In the genomic region with DNA sequence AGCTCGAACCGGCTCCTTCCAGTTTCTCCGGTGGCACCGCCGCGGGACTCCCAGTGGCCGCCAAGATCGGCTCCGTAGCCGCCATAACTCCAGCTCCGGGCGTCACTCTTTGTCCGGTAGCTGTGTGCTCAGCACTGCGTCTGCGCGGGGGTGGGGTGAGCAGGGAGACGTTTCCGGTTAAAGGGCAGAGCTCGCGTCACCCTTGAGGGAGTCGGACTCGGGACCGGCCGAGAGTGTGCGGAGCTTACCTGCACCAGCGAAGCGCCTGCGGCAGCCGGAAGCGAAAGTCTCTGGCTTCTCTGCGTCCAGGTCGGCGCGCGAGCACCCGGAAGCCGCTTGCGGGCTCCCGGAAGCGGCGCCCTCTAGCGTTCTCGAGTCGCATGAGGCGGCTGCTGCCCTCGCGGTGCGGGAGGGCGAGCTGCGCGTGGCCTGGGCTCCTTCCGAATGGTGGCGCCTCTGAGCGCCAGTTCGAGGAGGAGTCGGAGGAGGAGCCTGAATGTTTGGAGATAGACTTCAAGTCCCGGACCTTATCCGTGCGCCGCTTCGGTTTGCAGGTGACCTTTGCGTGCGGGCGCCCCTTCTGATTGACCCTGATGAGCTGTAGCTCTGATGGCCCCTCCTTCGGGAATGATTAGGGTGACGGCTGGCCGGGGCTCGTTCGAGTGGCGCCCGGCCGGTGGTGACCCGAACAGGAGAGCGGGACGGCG, we compare ENCODE assay signal across 1 cellular context.
TF ChIP-seq lines count a peak whose summit lies in the region.

A gene (minus strand): TSS at position 303 of the 707 bp plus-strand sequence. CDS start 218 bp downstream, at position 85.

TF ChIP-seq in GM12878, 131 proteins besides CTCF, POLR2A, EP300 and RAD21 (continued from another document and continues in another):
- TF ChIP-seq, protein P1, sequence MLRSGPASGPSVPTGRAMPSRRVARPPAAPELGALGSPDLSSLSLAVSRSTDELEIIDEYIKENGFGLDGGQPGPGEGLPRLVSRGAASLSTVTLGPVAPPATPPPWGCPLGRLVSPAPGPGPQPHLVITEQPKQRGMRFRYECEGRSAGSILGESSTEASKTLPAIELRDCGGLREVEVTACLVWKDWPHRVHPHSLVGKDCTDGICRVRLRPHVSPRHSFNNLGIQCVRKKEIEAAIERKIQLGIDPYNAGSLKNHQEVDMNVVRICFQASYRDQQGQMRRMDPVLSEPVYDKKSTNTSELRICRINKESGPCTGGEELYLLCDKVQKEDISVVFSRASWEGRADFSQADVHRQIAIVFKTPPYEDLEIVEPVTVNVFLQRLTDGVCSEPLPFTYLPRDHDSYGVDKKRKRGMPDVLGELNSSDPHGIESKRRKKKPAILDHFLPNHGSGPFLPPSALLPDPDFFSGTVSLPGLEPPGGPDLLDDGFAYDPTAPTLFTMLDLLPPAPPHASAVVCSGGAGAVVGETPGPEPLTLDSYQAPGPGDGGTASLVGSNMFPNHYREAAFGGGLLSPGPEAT (IDR thresholded peaks at IDR 0.05; ENCODE audit: low read depth) = peak; percentile 51
- TF ChIP-seq YBX1 (IDR thresholded peaks at IDR 0.05) = no peak
- TF ChIP-seq, protein P2, sequence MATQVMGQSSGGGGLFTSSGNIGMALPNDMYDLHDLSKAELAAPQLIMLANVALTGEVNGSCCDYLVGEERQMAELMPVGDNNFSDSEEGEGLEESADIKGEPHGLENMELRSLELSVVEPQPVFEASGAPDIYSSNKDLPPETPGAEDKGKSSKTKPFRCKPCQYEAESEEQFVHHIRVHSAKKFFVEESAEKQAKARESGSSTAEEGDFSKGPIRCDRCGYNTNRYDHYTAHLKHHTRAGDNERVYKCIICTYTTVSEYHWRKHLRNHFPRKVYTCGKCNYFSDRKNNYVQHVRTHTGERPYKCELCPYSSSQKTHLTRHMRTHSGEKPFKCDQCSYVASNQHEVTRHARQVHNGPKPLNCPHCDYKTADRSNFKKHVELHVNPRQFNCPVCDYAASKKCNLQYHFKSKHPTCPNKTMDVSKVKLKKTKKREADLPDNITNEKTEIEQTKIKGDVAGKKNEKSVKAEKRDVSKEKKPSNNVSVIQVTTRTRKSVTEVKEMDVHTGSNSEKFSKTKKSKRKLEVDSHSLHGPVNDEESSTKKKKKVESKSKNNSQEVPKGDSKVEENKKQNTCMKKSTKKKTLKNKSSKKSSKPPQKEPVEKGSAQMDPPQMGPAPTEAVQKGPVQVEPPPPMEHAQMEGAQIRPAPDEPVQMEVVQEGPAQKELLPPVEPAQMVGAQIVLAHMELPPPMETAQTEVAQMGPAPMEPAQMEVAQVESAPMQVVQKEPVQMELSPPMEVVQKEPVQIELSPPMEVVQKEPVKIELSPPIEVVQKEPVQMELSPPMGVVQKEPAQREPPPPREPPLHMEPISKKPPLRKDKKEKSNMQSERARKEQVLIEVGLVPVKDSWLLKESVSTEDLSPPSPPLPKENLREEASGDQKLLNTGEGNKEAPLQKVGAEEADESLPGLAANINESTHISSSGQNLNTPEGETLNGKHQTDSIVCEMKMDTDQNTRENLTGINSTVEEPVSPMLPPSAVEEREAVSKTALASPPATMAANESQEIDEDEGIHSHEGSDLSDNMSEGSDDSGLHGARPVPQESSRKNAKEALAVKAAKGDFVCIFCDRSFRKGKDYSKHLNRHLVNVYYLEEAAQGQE (IDR thresholded peaks at IDR 0.05; ENCODE audit: low read depth, low read length) = no peak
- TF ChIP-seq FOXK2 (IDR thresholded peaks at IDR 0.05) = peak; percentile 65
- TF ChIP-seq, protein P3, sequence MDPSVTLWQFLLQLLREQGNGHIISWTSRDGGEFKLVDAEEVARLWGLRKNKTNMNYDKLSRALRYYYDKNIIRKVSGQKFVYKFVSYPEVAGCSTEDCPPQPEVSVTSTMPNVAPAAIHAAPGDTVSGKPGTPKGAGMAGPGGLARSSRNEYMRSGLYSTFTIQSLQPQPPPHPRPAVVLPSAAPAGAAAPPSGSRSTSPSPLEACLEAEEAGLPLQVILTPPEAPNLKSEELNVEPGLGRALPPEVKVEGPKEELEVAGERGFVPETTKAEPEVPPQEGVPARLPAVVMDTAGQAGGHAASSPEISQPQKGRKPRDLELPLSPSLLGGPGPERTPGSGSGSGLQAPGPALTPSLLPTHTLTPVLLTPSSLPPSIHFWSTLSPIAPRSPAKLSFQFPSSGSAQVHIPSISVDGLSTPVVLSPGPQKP (IDR thresholded peaks at IDR 0.05; ENCODE audit: low read depth, low read length) = peak; percentile 92
- TF ChIP-seq NBN (IDR thresholded peaks at IDR 0.05) = peak; percentile 79
- no peak for TF ChIP-seq NFXL1 (IDR thresholded peaks at IDR 0.05; ENCODE audit: borderline replicate concordance)
- peak; percentile 21; the same call in 1 of the 2 replicates for TF ChIP-seq ZNF384 (IDR thresholded peaks at IDR 0.05; ENCODE audit: borderline replicate concordance, low read depth, low read length)
- 0 out of 2 replicates have a peak, but pooled peaks have one; percentile 50 for TF ChIP-seq ZBED1 (IDR thresholded peaks at IDR 0.05; ENCODE audit: borderline replicate concordance)
- peak; percentile 90 for TF ChIP-seq SMAD5 (IDR thresholded peaks at IDR 0.05; ENCODE audit: low read depth)
- no peak for TF ChIP-seq TCF7 (IDR thresholded peaks at IDR 0.05; ENCODE audit: borderline replicate concordance)
- no peak for TF ChIP-seq FOS (IDR thresholded peaks at IDR 0.05; ENCODE audit: borderline replicate concordance, extremely low read depth, insufficient read length)
- TF ChIP-seq, protein P4, sequence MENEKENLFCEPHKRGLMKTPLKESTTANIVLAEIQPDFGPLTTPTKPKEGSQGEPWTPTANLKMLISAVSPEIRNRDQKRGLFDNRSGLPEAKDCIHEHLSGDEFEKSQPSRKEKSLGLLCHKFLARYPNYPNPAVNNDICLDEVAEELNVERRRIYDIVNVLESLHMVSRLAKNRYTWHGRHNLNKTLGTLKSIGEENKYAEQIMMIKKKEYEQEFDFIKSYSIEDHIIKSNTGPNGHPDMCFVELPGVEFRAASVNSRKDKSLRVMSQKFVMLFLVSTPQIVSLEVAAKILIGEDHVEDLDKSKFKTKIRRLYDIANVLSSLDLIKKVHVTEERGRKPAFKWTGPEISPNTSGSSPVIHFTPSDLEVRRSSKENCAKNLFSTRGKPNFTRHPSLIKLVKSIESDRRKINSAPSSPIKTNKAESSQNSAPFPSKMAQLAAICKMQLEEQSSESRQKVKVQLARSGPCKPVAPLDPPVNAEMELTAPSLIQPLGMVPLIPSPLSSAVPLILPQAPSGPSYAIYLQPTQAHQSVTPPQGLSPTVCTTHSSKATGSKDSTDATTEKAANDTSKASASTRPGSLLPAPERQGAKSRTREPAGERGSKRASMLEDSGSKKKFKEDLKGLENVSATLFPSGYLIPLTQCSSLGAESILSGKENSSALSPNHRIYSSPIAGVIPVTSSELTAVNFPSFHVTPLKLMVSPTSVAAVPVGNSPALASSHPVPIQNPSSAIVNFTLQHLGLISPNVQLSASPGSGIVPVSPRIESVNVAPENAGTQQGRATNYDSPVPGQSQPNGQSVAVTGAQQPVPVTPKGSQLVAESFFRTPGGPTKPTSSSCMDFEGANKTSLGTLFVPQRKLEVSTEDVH (IDR thresholded peaks at IDR 0.05; ENCODE audit: low read depth, partially characterized antibody) = peak; percentile 69
- TF ChIP-seq HDGF (IDR thresholded peaks at IDR 0.05) = no peak; the same call in 1 of the 2 replicates
- peak; percentile 82 for TF ChIP-seq NRF1 (conservative IDR thresholded peaks at IDR 0.05; ENCODE audit: low read depth, low read length)
- TF ChIP-seq SREBF2 (IDR thresholded peaks at IDR 0.05; ENCODE audit: low read length) = peak; percentile 64; the same call in 1 of the 2 replicates
- TF ChIP-seq, protein P5, sequence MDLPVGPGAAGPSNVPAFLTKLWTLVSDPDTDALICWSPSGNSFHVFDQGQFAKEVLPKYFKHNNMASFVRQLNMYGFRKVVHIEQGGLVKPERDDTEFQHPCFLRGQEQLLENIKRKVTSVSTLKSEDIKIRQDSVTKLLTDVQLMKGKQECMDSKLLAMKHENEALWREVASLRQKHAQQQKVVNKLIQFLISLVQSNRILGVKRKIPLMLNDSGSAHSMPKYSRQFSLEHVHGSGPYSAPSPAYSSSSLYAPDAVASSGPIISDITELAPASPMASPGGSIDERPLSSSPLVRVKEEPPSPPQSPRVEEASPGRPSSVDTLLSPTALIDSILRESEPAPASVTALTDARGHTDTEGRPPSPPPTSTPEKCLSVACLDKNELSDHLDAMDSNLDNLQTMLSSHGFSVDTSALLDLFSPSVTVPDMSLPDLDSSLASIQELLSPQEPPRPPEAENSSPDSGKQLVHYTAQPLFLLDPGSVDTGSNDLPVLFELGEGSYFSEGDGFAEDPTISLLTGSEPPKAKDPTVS (IDR thresholded peaks at IDR 0.05; ENCODE audit: low read depth, low read length) = peak; percentile 16; the same call in 1 of the 2 replicates
- TF ChIP-seq SP1 (IDR thresholded peaks at IDR 0.05; ENCODE audit: low read depth, low read length) = peak; percentile 40
- peak; percentile 59 for TF ChIP-seq RCOR1 (conservative IDR thresholded peaks at IDR 0.05; ENCODE audit: low read depth, low read length)
- TF ChIP-seq, protein P6, sequence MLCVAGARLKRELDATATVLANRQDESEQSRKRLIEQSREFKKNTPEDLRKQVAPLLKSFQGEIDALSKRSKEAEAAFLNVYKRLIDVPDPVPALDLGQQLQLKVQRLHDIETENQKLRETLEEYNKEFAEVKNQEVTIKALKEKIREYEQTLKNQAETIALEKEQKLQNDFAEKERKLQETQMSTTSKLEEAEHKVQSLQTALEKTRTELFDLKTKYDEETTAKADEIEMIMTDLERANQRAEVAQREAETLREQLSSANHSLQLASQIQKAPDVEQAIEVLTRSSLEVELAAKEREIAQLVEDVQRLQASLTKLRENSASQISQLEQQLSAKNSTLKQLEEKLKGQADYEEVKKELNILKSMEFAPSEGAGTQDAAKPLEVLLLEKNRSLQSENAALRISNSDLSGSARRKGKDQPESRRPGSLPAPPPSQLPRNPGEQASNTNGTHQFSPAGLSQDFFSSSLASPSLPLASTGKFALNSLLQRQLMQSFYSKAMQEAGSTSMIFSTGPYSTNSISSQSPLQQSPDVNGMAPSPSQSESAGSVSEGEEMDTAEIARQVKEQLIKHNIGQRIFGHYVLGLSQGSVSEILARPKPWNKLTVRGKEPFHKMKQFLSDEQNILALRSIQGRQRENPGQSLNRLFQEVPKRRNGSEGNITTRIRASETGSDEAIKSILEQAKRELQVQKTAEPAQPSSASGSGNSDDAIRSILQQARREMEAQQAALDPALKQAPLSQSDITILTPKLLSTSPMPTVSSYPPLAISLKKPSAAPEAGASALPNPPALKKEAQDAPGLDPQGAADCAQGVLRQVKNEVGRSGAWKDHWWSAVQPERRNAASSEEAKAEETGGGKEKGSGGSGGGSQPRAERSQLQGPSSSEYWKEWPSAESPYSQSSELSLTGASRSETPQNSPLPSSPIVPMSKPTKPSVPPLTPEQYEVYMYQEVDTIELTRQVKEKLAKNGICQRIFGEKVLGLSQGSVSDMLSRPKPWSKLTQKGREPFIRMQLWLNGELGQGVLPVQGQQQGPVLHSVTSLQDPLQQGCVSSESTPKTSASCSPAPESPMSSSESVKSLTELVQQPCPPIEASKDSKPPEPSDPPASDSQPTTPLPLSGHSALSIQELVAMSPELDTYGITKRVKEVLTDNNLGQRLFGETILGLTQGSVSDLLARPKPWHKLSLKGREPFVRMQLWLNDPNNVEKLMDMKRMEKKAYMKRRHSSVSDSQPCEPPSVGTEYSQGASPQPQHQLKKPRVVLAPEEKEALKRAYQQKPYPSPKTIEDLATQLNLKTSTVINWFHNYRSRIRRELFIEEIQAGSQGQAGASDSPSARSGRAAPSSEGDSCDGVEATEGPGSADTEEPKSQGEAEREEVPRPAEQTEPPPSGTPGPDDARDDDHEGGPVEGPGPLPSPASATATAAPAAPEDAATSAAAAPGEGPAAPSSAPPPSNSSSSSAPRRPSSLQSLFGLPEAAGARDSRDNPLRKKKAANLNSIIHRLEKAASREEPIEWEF (IDR thresholded peaks at IDR 0.05; ENCODE audit: insufficient replicate concordance, low read depth, low read length) = no peak
- TF ChIP-seq CEBPB (IDR thresholded peaks at IDR 0.05; ENCODE audit: borderline replicate concordance in 1 of 2, low read depth in 2 of 2, low read length in 2 of 2) = no peak
- TF ChIP-seq RFX5 (IDR thresholded peaks at IDR 0.05; ENCODE audit: low read depth, low read length) = no peak; the same call in 1 of the 2 replicates
- TF ChIP-seq, protein P7, sequence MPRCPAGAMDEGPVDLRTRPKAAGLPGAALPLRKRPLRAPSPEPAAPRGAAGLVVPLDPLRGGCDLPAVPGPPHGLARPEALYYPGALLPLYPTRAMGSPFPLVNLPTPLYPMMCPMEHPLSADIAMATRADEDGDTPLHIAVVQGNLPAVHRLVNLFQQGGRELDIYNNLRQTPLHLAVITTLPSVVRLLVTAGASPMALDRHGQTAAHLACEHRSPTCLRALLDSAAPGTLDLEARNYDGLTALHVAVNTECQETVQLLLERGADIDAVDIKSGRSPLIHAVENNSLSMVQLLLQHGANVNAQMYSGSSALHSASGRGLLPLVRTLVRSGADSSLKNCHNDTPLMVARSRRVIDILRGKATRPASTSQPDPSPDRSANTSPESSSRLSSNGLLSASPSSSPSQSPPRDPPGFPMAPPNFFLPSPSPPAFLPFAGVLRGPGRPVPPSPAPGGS (IDR thresholded peaks at IDR 0.05; ENCODE audit: borderline replicate concordance, insufficient read depth, low read depth, low read length, poor library complexity, severe bottlenecking) = peak; percentile 44
- TF ChIP-seq TAF1 (IDR thresholded peaks at IDR 0.05; ENCODE audit: borderline replicate concordance, low read depth, low read length) = peak; percentile 93
- peak; percentile 43; the same call in 1 of the 2 replicates for TF ChIP-seq SMC3 (IDR thresholded peaks at IDR 0.05; ENCODE audit: borderline replicate concordance, low read length)
- no peak for TF ChIP-seq HDAC2 (IDR thresholded peaks at IDR 0.05)
- TF ChIP-seq RBBP5 (conservative IDR thresholded peaks at IDR 0.05) = no peak
- TF ChIP-seq EGR1 (IDR thresholded peaks at IDR 0.05; ENCODE audit: borderline replicate concordance in 1 of 2, low read depth in 2 of 2, low read length in 2 of 2) = peak in 1 of 2 experiments; percentile 74; a peak in 2 of 3 replicates
- TF ChIP-seq GATAD2B (conservative IDR thresholded peaks at IDR 0.05; ENCODE audit: low read depth) = 0 out of 2 replicates have a peak, but pooled peaks have one; percentile 19
- no peak for TF ChIP-seq SPI1 (IDR thresholded peaks at IDR 0.05; ENCODE audit: borderline replicate concordance, insufficient read depth, low read depth, low read length)
- TF ChIP-seq SIX5 (IDR thresholded peaks at IDR 0.05; ENCODE audit: low read depth, low read length, severe bottlenecking) = peak; percentile 61
- peak; percentile 89 for TF ChIP-seq CREM (IDR thresholded peaks at IDR 0.05; ENCODE audit: low read depth)
- TF ChIP-seq IKZF2 (IDR thresholded peaks at IDR 0.05) = no peak; a peak in 2 of 4 replicates
- TF ChIP-seq SIN3A (IDR thresholded peaks at IDR 0.05; ENCODE audit: low read depth, low read length) = peak; percentile 69
